In the genomic region with DNA sequence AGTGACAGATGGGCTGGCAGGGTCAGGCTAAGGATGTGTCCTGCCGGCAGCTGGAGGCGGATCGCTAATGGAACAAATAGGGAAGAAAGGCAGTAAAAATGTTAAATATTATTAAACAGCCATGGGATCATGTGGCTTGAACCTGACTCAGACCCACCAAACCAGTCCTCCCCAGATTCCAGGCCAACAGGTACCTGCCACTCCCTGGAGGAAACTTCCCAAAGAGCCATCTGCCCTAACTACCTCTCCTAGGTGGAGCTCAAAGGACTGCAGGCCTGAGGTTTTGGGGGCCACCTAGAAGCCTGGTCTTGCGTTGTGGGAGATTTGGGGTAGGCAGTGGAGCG, we compare ENCODE assay signal across 12 cellular contexts. TPM values are rescaled to one million over a fixed set of nuclear protein-coding genes. Genes with fewer than 3 reads are reported as not detected.
DNase-seq lines count a peak whose midpoint lies in the region; ATAC-seq lines count a peak whose summit lies in the region.
"Had no signal": no experiment of that assay in that cellular context is flagged by ENCODE, and none has a peak within 500 bp of the region (broad histone marks: within the 10 kb centered on the region; RNA-seq: fewer than 3 reads in every experiment).

No MANE protein-coding gene starts in this region.

- no peak overlapping the region for H3K23ac ChIP-seq in neuronal stem cell (ENCODE audit: low read depth, low read length, poor library complexity)

- H3K4ac ChIP-seq in neuronal stem cell (ENCODE audit: low read length), result no peak overlapping the region

- H3K36me3 ChIP-seq in neuronal stem cell (replicated peaks in 1 of 2; ENCODE audit: control insufficient read depth in 2 of 2, insufficient read depth in 2 of 2, low read length in 2 of 2), result no peaks in the 10 kb centered on the region

- DNase-seq in DMS 273 (lab: John Stamatoyannopoulos, UW; ENCODE audit: unreplicated experiment), result peak; percentile 73
- peak; percentile 62 for DNase-seq in LoVo (ENCODE audit: low spot score)
- no peak for DNase-seq in neuronal stem cell (ENCODE audit: low spot score)
- no peak for DNase-seq in HK-2 (ENCODE audit: unreplicated experiment)
- DNase-seq in stimulated activated naive CD8-positive, alpha-beta T cell treated with anti-CD3 and anti-CD28 coated beads, Interleukin-15, amount 100 ng/mL, for 72 hours, result no peak
- DNase-seq in stimulated activated CD4-positive, alpha-beta T cell treated with anti-CD3 and anti-CD28 coated beads, Interleukin-2, amount 100 ng/mL, for 24 hours, result no peak
- DNase-seq: activated T-cell treated with anti-CD3 and anti-CD28 coated beads, Interleukin-2, amount 50 U/mL, for 72 hours; NCI-H226 had no signal

- H2BK120ac ChIP-seq in neuronal stem cell (ENCODE audit: low read depth, low read length), result no peak overlapping the region

- H3K27me3 ChIP-seq in neuronal stem cell (ENCODE audit: control insufficient read depth in 3 of 3, insufficient read depth in 3 of 3, low read depth in 1 of 3, low read length in 3 of 3), result no peaks in the 10 kb centered on the region

- WGBS in neuronal stem cell (ENCODE audit: extremely low coverage in 2 of 2, insufficient read length in 2 of 2, insufficient replicate concordance in 1 of 2), 2 donors, result no CpG with 5 or more reads among the region's 5 CpGs

- H2AK5ac ChIP-seq in neuronal stem cell (ENCODE audit: low read depth, low read length), result peak overlapping the region; percentile 30

- no peak overlapping the region for H4K8ac ChIP-seq in neuronal stem cell (ENCODE audit: low read depth, low read length)

- H3K27ac Mint-ChIP-seq in stimulated activated naive CD8-positive, alpha-beta T cell treated with anti-CD3 and anti-CD28 coated beads, Interleukin-15, amount 100 ng/mL, for 72 hours, result no peak overlapping the region
- H3K27ac Mint-ChIP-seq: activated T-cell treated with anti-CD3 and anti-CD28 coated beads, Interleukin-2, amount 50 U/mL, for 72 hours had no signal

- H2BK5ac ChIP-seq in neuronal stem cell (ENCODE audit: low read length), result no peak overlapping the region

- no peak overlapping the region for H3K18ac ChIP-seq in neuronal stem cell (ENCODE audit: low read length)

- H3K79me1 ChIP-seq in neuronal stem cell (ENCODE audit: low read depth, low read length), result no peaks in the 10 kb centered on the region

- H3K9me3 Mint-ChIP-seq in stimulated activated naive CD8-positive, alpha-beta T cell treated with anti-CD3 and anti-CD28 coated beads, Interleukin-15, amount 100 ng/mL, for 72 hours, result no peaks in the 10 kb centered on the region
- H3K9me3 Mint-ChIP-seq: activated T-cell treated with anti-CD3 and anti-CD28 coated beads, Interleukin-2, amount 50 U/mL, for 72 hours had no signal

- peaks cover 28% of the 10 kb centered on the region for H3K4me1 Mint-ChIP-seq in stimulated activated naive CD8-positive, alpha-beta T cell treated with anti-CD3 and anti-CD28 coated beads, Interleukin-15, amount 100 ng/mL, for 72 hours

- peak overlapping the region; percentile 50 for H2AFZ ChIP-seq in neuronal stem cell (ENCODE audit: low read length)

- ATAC-seq in esophagus mucosa, result peak; percentile 95
- no peak for ATAC-seq in stimulated activated naive CD8-positive, alpha-beta T cell treated with anti-CD3 and anti-CD28 coated beads, Interleukin-15, amount 100 ng/mL, for 72 hours
- no peak for ATAC-seq in HG03095 (IDR thresholded peaks at IDR 0.05; ENCODE audit: unreplicated experiment)
- ATAC-seq: activated T-cell treated with anti-CD3 and anti-CD28 coated beads, Interleukin-2, amount 50 U/mL, for 72 hours; GM12878 had no signal

- H3K4me3 Mint-ChIP-seq in stimulated activated naive CD8-positive, alpha-beta T cell treated with anti-CD3 and anti-CD28 coated beads, Interleukin-15, amount 100 ng/mL, for 72 hours, result no peak overlapping the region
- H3K4me3 Mint-ChIP-seq: activated T-cell treated with anti-CD3 and anti-CD28 coated beads, Interleukin-2, amount 50 U/mL, for 72 hours had no signal

- no peak overlapping the region for H3K4me3 ChIP-seq in neuronal stem cell (ENCODE audit: low read length in 2 of 2)
- H3K4me3 ChIP-seq: GM12878 had no signal

- no peak overlapping the region for H4K91ac ChIP-seq in neuronal stem cell (ENCODE audit: low read depth, low read length, poor library complexity)

- H3K9me3 ChIP-seq in neuronal stem cell (replicated peaks in 1 of 2; ENCODE audit: control insufficient read depth in 2 of 2, insufficient read depth in 1 of 2, low read depth in 1 of 2, low read length in 2 of 2), result no peaks in the 10 kb centered on the region

- no peak overlapping the region for H3K4me2 ChIP-seq in neuronal stem cell (ENCODE audit: insufficient read depth, low read length, poor library complexity, severe bottlenecking)

- no peak overlapping the region for H2BK15ac ChIP-seq in neuronal stem cell (ENCODE audit: low read length)

- H3K27me3 Mint-ChIP-seq in stimulated activated naive CD8-positive, alpha-beta T cell treated with anti-CD3 and anti-CD28 coated beads, Interleukin-15, amount 100 ng/mL, for 72 hours, result peaks cover 13% of the 10 kb centered on the region

- H3K27ac ChIP-seq in neuronal stem cell (replicated peaks; ENCODE audit: low read length), result no peak overlapping the region

- no peak overlapping the region for H3K14ac ChIP-seq in neuronal stem cell (ENCODE audit: low read length)

- no peak overlapping the region for H3K9ac ChIP-seq in neuronal stem cell (ENCODE audit: low read depth, low read length, poor library complexity)

- H2BK12ac ChIP-seq in neuronal stem cell (ENCODE audit: low read length), result no peak overlapping the region

- H3K4me1 ChIP-seq in neuronal stem cell (ENCODE audit: control insufficient read depth in 2 of 2, insufficient read depth in 1 of 2, low read depth in 1 of 2, low read length in 2 of 2), result peaks cover 9 to 34% of the 10 kb centered on the region in 2 donors

RNA-seq across cellular contexts. Expression of a gene that starts 34.3 kb away (rescaled TPM):
- total RNA-seq in esophagus mucosa, result not detected
- polyA plus RNA-seq in neuronal stem cell (2013, experiment 1 of 2), result not detected
- polyA plus RNA-seq in neuronal stem cell (2013, experiment 2 of 2), result not detected
- total RNA-seq: activated T-cell treated with anti-CD3 and anti-CD28 coated beads, Interleukin-2, amount 50 U/mL, for 72 hours; GM12878 had no signal
- polyA plus RNA-seq: BJ, GM12878 had no signal

Comparison
In these comparisons a context has a peak if more than half of its experiments do, and no peak if none do; other contexts are left out.
1. DNase-seq: peak in DMS 273 (single experiment) and LoVo (single experiment); none in neuronal stem cell (single experiment), HK-2 (single experiment), stimulated activated naive CD8-positive, alpha-beta T cell treated with anti-CD3 and anti-CD28 coated beads, Interleukin-15, amount 100 ng/mL, for 72 hours (0 of 2) and stimulated activated CD4-positive, alpha-beta T cell treated with anti-CD3 and anti-CD28 coated beads, Interleukin-2, amount 100 ng/mL, for 24 hours (0 of 2).